Comparison of ENCODE assay signal across 14 cellular contexts in genomic region chr6:157649311-157650260, GRCh38.
A peak's percentile ranks its signal among the peaks of the same experiment; 100 is the strongest.
DNase-seq lines count a peak whose midpoint lies in the region; ATAC-seq and TF ChIP-seq lines count a peak whose summit lies in the region.
"Had no signal": no experiment of that assay in that cellular context is flagged by ENCODE, and none has a peak within 500 bp of the region (broad histone marks: within the 10 kb centered on the region; RNA-seq: fewer than 3 reads in every experiment).

No MANE protein-coding gene starts in this region.

- H3K27me3 Mint-ChIP-seq in brain (no peaks in the 10 kb centered on the region), mesothelial cell of epicardium (ENCODE audit: low read depth) (peaks cover 2% of the 10 kb centered on the region)
- no peaks in the 10 kb centered on the region for H3K27me3 Mint-ChIP-seq in effector memory CD8-positive, alpha-beta T cell

- no peaks in the 10 kb centered on the region for H3K36me3 Mint-ChIP-seq in brain
- H3K36me3 Mint-ChIP-seq in mesothelial cell of epicardium: peaks cover 11% of the 10 kb centered on the region
- no peaks in the 10 kb centered on the region for H3K36me3 Mint-ChIP-seq in effector memory CD8-positive, alpha-beta T cell (ENCODE audit: insufficient read depth)

- POLR2A ChIA-PET in GM10248 (lab: Yijun Ruan, JAX): no interaction called here

- DNase-seq in COLO668 (lab: John Stamatoyannopoulos, UW; ENCODE audit: unreplicated experiment): peak; percentile 72
- DNase-seq in NCI-H128 (lab: John Stamatoyannopoulos, UW; ENCODE audit: unreplicated experiment): peak; percentile 26
- DNase-seq in mesothelial cell of epicardium (ENCODE audit: low spot score in 2 of 2, unreplicated experiment in 2 of 2): no peak
- DNase-seq in effector memory CD8-positive, alpha-beta T cell: no peak
- no peak for DNase-seq in CD1c-positive myeloid dendritic cell (ENCODE audit: extremely low spot score)
- DNase-seq in GM10248 (ENCODE audit: extremely low spot score): no peak
- DNase-seq: activated CD4-positive, CD25-positive, alpha-beta regulatory T cell; brain microvascular endothelial cell; mesendoderm; MG63; stimulated activated CD4-positive, alpha-beta T cell treated with anti-CD3 and anti-CD28 coated beads, Interleukin-4, amount 100 ng/mL, for 1 hour; stomach had no signal

- H3K4me3 Mint-ChIP-seq in brain (no peak overlapping the region), mesothelial cell of epicardium (no peak overlapping the region)
- H3K4me3 Mint-ChIP-seq in effector memory CD8-positive, alpha-beta T cell: no peak overlapping the region

- H3K27ac Mint-ChIP-seq in brain: peak overlapping the region in 4 of 5 experiments; percentile 64 to 89 (median 76)
- peak overlapping the region; percentile 40 for H3K27ac Mint-ChIP-seq in mesothelial cell of epicardium
- no peak overlapping the region for H3K27ac Mint-ChIP-seq in effector memory CD8-positive, alpha-beta T cell

- no peak for ATAC-seq in effector memory CD8-positive, alpha-beta T cell (replicated peaks)
- no peak for ATAC-seq in HG03175 (IDR thresholded peaks at IDR 0.05; ENCODE audit: unreplicated experiment)

- TF ChIP-seq CTCF in brain (conservative IDR thresholded peaks at IDR 0.05) (no peak), mesothelial cell of epicardium (IDR thresholded peaks at IDR 0.05; ENCODE audit: unreplicated experiment) (no peak), GM10248 (IDR thresholded peaks at IDR 0.05; ENCODE audit: control extremely low read depth, extremely low read depth, low read depth, missing control alignments) (no peak)

- H3K9me3 Mint-ChIP-seq in brain: no peaks in the 10 kb centered on the region
- no peaks in the 10 kb centered on the region for H3K9me3 Mint-ChIP-seq in mesothelial cell of epicardium
- H3K9me3 Mint-ChIP-seq in effector memory CD8-positive, alpha-beta T cell: no peaks in the 10 kb centered on the region

- CTCF ChIA-PET in GM10248 (lab: Yijun Ruan, JAX): interaction anchor here (1.2 to 1.5 kb wide), 2 partner anchors 17 to 34 kb away, joined by 3 to 5 read pairs; no protein-coding TSS in a partner anchor

- H3K4me1 Mint-ChIP-seq in brain (peaks cover 46% of the 10 kb centered on the region), mesothelial cell of epicardium (peaks cover 16% of the 10 kb centered on the region)
- H3K4me1 Mint-ChIP-seq in effector memory CD8-positive, alpha-beta T cell (ENCODE audit: low read depth in 2 of 2): peaks cover 0 to 2% of the 10 kb centered on the region in 2 donors

Comparison
In these comparisons a context has a peak if more than half of its experiments do, and no peak if none do; other contexts are left out.
1. DNase-seq: peak in COLO668 (single experiment) and NCI-H128 (single experiment); none in mesothelial cell of epicardium (0 of 2), effector memory CD8-positive, alpha-beta T cell (0 of 3), CD1c-positive myeloid dendritic cell (single experiment) and GM10248 (single experiment).
2. H3K27ac Mint-ChIP-seq: peak in brain (4 of 5) and mesothelial cell of epicardium (single experiment); none in effector memory CD8-positive, alpha-beta T cell (0 of 2).